Comparison of ENCODE assay signal across 13 cellular contexts in the genomic region with DNA sequence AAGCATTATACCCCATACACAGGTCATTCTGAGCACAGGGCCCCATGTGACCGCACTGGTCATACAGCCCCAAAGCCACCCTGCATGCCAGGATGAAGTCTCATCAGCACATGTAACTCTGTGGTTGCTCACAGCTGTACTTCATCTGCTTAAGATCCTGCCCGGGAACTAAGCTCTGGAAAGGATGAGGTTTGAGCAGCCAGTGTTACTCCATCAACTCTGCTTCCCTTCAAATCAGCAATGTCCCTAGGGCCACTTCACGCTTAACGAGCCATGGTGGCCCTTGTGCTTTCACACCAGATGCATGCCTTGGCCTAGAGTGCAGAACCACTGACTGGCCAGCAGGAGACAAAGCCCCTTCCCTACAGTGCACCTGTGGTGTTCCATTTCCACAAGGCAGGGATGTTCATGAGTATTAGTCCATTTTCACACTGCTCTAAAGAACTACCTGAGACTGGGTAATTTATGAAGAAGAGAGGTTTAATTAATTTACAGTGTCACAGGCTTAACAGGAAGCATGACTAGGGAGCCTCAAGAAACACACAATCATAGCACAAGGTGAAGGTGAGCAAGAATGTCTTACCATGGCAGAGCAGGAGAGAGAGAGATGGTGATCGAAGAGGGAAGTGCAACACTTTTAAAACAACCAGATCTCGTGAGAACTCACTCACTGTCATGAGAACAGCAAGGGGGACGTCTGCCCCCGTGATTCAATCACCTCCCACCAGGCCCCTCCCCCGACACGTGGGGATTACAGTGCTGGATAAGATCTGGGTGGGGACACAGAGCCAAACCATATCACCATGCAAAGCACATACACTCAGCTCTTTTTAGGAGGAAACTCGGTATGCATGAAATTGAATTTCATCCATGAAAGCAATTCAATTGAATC.
DNase-seq lines count a peak whose midpoint lies in the region; ATAC-seq and TF ChIP-seq lines count a peak whose summit lies in the region.
"Had no signal": no experiment of that assay in that cellular context is flagged by ENCODE, and none has a peak within 500 bp of the region (broad histone marks: within the 10 kb centered on the region; RNA-seq: fewer than 3 reads in every experiment).

No MANE protein-coding gene starts in this region.

- CTCF ChIA-PET in AG04450 (lab: Charles Lee) (interaction anchor here (1.5 to 3.6 kb wide), 5 partner anchors 8 to 16 kb away, joined by 7 to 22 read pairs (median 14); no protein-coding TSS in a partner anchor), mammary epithelial cell (lab: Charles Lee; ENCODE audit: low non-redundant PET) (no interaction called here)

- POLR2A ChIA-PET in AG04450 (lab: Yijun Ruan, JAX), result no interaction called here

- H3K4me1 ChIP-seq in tibial artery (peaks cover 0 to 9% (median 2%) of the 10 kb centered on the region in 4 donors), mammary epithelial cell (ENCODE audit: insufficient read depth, low read length) (no peaks in the 10 kb centered on the region)

- H3K27ac ChIP-seq in AG04450 (ENCODE audit: low read depth, low read length) (no peak overlapping the region), tibial artery (no peak overlapping the region), mammary epithelial cell (ENCODE audit: insufficient read depth, low read depth, low read length) (no peak overlapping the region)
- H3K27ac ChIP-seq: ovary had no signal

- H3K27me3 ChIP-seq in AG04450 (ENCODE audit: control insufficient read depth, insufficient read depth, low read length) (peaks cover 15% of the 10 kb centered on the region), GM06990 (replicated peaks; ENCODE audit: control insufficient read depth, insufficient read depth, low read length) (no peaks in the 10 kb centered on the region), tibial artery (peaks cover 0 to 8% of the 10 kb centered on the region in 2 donors), mammary epithelial cell (ENCODE audit: insufficient read depth, low read length) (no peaks in the 10 kb centered on the region)
- H3K27me3 ChIP-seq: ovary had no signal

- no peak overlapping the region for H2AFZ ChIP-seq in mammary epithelial cell (ENCODE audit: low read depth, low read length)

- ATAC-seq in GM18519 (IDR thresholded peaks at IDR 0.05; ENCODE audit: low FRiP score, unreplicated experiment), result no peak

- H3K4me3 ChIP-seq in AG04450 (ENCODE audit: low read depth, low read length), result no peak overlapping the region
- no peak overlapping the region for H3K4me3 ChIP-seq in GM06990 (replicated peaks; ENCODE audit: low read depth, low read length)
- no peak overlapping the region for H3K4me3 ChIP-seq in fibroblast of mammary gland (ENCODE audit: control insufficient read depth, low read depth, low read length)
- no peak overlapping the region for H3K4me3 ChIP-seq in tibial artery
- H3K4me3 ChIP-seq in mammary epithelial cell (replicated peaks in 1 of 3; ENCODE audit: insufficient read depth in 1 of 3, low read depth in 2 of 3, low read length in 3 of 3), result no peak overlapping the region
- H3K4me3 ChIP-seq: ovary had no signal

- intact Hi-C loops in tibial artery (cut with DNase I; ENCODE audit: low total_unique reads), result no loop called here
- intact Hi-C loops in mammary epithelial cell (cut with micrococcal nuclease), result no loop called here

- H3K4me2 ChIP-seq in mammary epithelial cell (ENCODE audit: insufficient read depth, low read depth, low read length), result no peak overlapping the region

- no peaks in the 10 kb centered on the region for H3K79me2 ChIP-seq in mammary epithelial cell (ENCODE audit: insufficient read depth, low read length)

- no peaks in the 10 kb centered on the region for H4K20me1 ChIP-seq in mammary epithelial cell (ENCODE audit: insufficient read depth, low read length)

- dilution Hi-C loops in mammary epithelial cell (cut with HindIII; ENCODE audit: low sequenced_read_pairs), result no loop called here

- H3K9me3 ChIP-seq in AG04450 (ENCODE audit: control insufficient read depth, insufficient read depth, low read length) (peaks cover 8% of the 10 kb centered on the region; the same call in 1 of the 2 replicates), tibial artery (no peaks in the 10 kb centered on the region), mammary epithelial cell (replicated peaks; ENCODE audit: insufficient read depth, low read length) (no peaks in the 10 kb centered on the region)
- H3K9me3 ChIP-seq: ovary had no signal

- in situ Hi-C loops in mammary epithelial cell (cut with MboI; ENCODE audit: low sequenced_read_pairs in 2 of 2), result no loop called here

- WGBS in mammary epithelial cell (ENCODE audit: low coverage, missing lambda C conversion rate), result 56% methylated on average over 10 of the region's 11 CpGs

- DNase-seq in AG04450 (ENCODE audit: low read depth, low spot score) (peak; percentile 11), GM06990 (ENCODE audit: extremely low read depth, insufficient read length) (no peak), NCI-H524 treated with DMSO at 0.1 percent for 48 hours (lab: John Stamatoyannopoulos, UW) (peak; percentile 14), fibroblast of mammary gland (ENCODE audit: low read depth) (peak; percentile 31), tibial artery (no peak), mammary epithelial cell (no peak)
- DNase-seq in activated CD4-positive, CD25-positive, alpha-beta regulatory T cell treated with anti-CD3 and anti-CD28 coated beads, Interleukin-2, amount 50 U/mL, for 72 hours, result no peak
- DNase-seq: activated B cell treated with CpG ODN at 0.5 μM for 24 hours; activated naive CD8-positive, alpha-beta T cell treated with anti-CD3 and anti-CD28 coated beads for 36 hours; CD4-positive, alpha-beta T cell; NCI-H774; ovary had no signal

- no peak overlapping the region for H3K9ac ChIP-seq in mammary epithelial cell (ENCODE audit: insufficient read depth, low read length)

- TF ChIP-seq CTCF in AG04450 (IDR thresholded peaks at IDR 0.05; ENCODE audit: low read depth, low read length) (0 out of 2 replicates have a peak, but pooled peaks have one; percentile 15), GM06990 (IDR thresholded peaks at IDR 0.05; ENCODE audit: insufficient read depth, low read length, poor library complexity, severe bottlenecking) (peak; percentile 10), fibroblast of mammary gland (conservative IDR thresholded peaks at IDR 0.05; ENCODE audit: control insufficient read depth, insufficient read depth, low read depth, low read length) (no peak), tibial artery (IDR thresholded peaks at IDR 0.05) (no peak), mammary epithelial cell (conservative IDR thresholded peaks at IDR 0.05 in 1 of 2, IDR thresholded peaks at IDR 0.05 in 1 of 2; ENCODE audit: extremely low read depth in 1 of 2, insufficient read depth in 1 of 2, low read depth in 1 of 2, low read length in 2 of 2) (peak in 1 of 2 donors; percentile 13)

- no peaks in the 10 kb centered on the region for H3K36me3 ChIP-seq in GM06990 (ENCODE audit: control insufficient read depth, insufficient read depth, low read length)
- no peaks in the 10 kb centered on the region for H3K36me3 ChIP-seq in tibial artery
- no peaks in the 10 kb centered on the region for H3K36me3 ChIP-seq in mammary epithelial cell (ENCODE audit: insufficient read depth, low read length)
- H3K36me3 ChIP-seq: ovary had no signal

- no TSS peak for BruUV-seq in mammary epithelial cell (replicated peaks; lab: Mats Ljungman, UMichigan)

Comparison
In these comparisons a context has a peak if more than half of its experiments do, and no peak if none do; other contexts are left out.
1. DNase-seq: peak in AG04450 (single experiment), NCI-H524 treated with DMSO at 0.1 percent for 48 hours (single experiment) and fibroblast of mammary gland (single experiment); none in GM06990 (single experiment), activated CD4-positive, CD25-positive, alpha-beta regulatory T cell treated with anti-CD3 and anti-CD28 coated beads, Interleukin-2, amount 50 U/mL, for 72 hours (single experiment), tibial artery (0 of 2) and mammary epithelial cell (single experiment).
2. CTCF ChIP-seq: peak in AG04450 (single experiment) and GM06990 (single experiment); none in fibroblast of mammary gland (single experiment) and tibial artery (0 of 2).